In the genomic region with DNA sequence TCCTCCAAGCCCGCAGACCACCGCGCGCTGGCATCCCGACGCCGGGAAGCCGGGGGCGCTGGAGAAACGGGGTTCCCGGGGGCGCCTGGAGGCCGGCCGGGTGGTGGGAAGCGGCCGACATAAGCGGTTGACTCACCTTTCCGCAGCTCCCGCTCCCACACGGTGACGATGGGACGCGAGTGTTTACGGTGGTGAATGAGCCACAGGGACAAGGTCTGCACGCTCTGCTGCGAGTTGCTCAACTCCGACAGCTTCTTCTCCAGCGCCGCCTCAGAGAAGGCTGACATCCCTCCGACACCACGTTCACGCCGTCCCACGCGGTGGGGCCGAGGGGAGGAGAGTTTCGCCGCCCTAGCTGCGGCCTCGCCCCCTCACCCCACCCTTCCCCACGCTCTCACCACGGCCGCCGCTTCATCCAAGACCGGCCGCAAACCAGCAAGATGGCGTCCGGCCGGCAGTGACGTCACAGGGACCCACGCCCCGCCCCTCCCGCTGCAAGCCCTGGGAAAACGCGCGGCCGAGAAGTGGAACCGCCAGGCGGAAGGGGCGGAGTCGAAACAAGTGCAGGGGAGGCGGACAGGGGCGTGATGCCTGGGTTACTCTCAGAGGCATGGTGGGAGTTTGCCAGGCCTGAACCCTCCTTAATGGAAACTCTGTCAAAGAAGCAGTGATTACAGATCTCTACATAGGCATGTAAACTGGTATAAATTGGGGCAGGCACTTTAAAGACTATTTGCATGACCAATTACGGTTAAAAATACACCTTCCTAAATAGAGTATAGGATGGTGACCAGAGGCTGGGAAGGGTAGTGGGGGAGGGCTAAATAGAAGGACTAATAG, we compare ENCODE assay signal across 8 cellular contexts. TPM values are rescaled to one million over a fixed set of nuclear protein-coding genes. Genes with fewer than 3 reads are reported as not detected.
DNase-seq lines count a peak whose midpoint lies in the region; TF ChIP-seq lines count a peak whose summit lies in the region.

A gene with protein sequence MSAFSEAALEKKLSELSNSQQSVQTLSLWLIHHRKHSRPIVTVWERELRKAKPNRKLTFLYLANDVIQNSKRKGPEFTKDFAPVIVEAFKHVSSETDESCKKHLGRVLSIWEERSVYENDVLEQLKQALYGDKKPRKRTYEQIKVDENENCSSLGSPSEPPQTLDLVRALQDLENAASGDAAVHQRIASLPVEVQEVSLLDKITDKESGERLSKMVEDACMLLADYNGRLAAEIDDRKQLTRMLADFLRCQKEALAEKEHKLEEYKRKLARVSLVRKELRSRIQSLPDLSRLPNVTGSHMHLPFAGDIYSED (minus strand): TSS at position 442 of the 840 bp plus-strand sequence. CDS start 155 bp downstream, at position 287.

- CTCF ChIA-PET in activated CD8-positive, alpha-beta memory T cell treated with anti-CD3 and anti-CD28 coated beads for 36 hours (lab: Charles Lee) = no interaction called here

- H3K9me3 ChIP-seq in effector memory CD4-positive, alpha-beta T cell (ENCODE audit: control insufficient read depth, low read length) = no peaks in the 10 kb centered on the region

- peak within 1 kb of the TSS; percentile 87 for H3K27ac ChIP-seq in effector memory CD4-positive, alpha-beta T cell (ENCODE audit: insufficient read depth, low read length, poor library complexity, severe bottlenecking)

- H3K36me3 ChIP-seq in effector memory CD4-positive, alpha-beta T cell (ENCODE audit: control insufficient read depth, insufficient read depth, low read length) = no peaks in the 10 kb centered on the region

- H3K4me3 ChIP-seq in effector memory CD4-positive, alpha-beta T cell (ENCODE audit: insufficient read depth, low read depth, low read length, poor library complexity, severe bottlenecking) = peak within 1 kb of the TSS; percentile 95

- no peak for TF ChIP-seq CTCF in GM20000 (IDR thresholded peaks at IDR 0.05; ENCODE audit: extremely low read depth, missing control alignments)

- H3K27me3 ChIP-seq in effector memory CD4-positive, alpha-beta T cell (replicated peaks; ENCODE audit: control insufficient read depth, insufficient read depth, low read length, poor library complexity, severe bottlenecking) = no peaks in the 10 kb centered on the region

- peaks cover 17% of the 10 kb centered on the region for H3K4me1 ChIP-seq in effector memory CD4-positive, alpha-beta T cell (ENCODE audit: control insufficient read depth, insufficient read depth, low read length, poor library complexity, severe bottlenecking)

- DNase-seq in CMK (ENCODE audit: low read depth) (peak; percentile 71), GM20000 (ENCODE audit: low spot score) (peak; percentile 98), HT-29 (ENCODE audit: low spot score) (peak; percentile 86), NOMO-1 (lab: John Stamatoyannopoulos, UW; ENCODE audit: unreplicated experiment in 2 of 2) (peak; percentile 93), medulla oblongata (ENCODE audit: extremely low spot score) (peak; percentile 95)
- peak; percentile 92 to 94 (median 92) for DNase-seq in effector memory CD4-positive, alpha-beta T cell
- peak; percentile 96 for DNase-seq in stimulated activated CD8-positive, alpha-beta memory T cell treated with anti-CD3 and anti-CD28 coated beads, Interleukin-12 subunit alpha, Interleukin-12 subunit beta, amount 100 ng/mL, for 1 hour (ENCODE audit: low read depth)

- POLR2A ChIA-PET in activated CD8-positive, alpha-beta memory T cell treated with anti-CD3 and anti-CD28 coated beads for 36 hours (lab: Charles Lee) = interaction anchor here (0.8 to 2.0 kb wide), 2 partner anchors 61 to 95 kb away, joined by 7 to 8 read pairs; a partner anchor contains a TSS

RNA-seq across cellular contexts. Expression of the gene that starts here (rescaled TPM):
- total RNA-seq in HT-29 (2014; rRNA removed; shearing (Covaris generic)) = 33.9 and 35.3 TPM in 2 replicates
- 10 to 100 TPM; 24.7 to 25.1 TPM for total RNA-seq in activated CD8-positive, alpha-beta memory T cell treated with anti-CD3 and anti-CD28 coated beads for 36 hours

Comparison
In these comparisons a context has a peak if more than half of its experiments do, and no peak if none do; other contexts are left out.
1. Peak in every context shown above with its lines: DNase-seq, H3K4me3 ChIP-seq and H3K27ac ChIP-seq.